In the genomic region with DNA sequence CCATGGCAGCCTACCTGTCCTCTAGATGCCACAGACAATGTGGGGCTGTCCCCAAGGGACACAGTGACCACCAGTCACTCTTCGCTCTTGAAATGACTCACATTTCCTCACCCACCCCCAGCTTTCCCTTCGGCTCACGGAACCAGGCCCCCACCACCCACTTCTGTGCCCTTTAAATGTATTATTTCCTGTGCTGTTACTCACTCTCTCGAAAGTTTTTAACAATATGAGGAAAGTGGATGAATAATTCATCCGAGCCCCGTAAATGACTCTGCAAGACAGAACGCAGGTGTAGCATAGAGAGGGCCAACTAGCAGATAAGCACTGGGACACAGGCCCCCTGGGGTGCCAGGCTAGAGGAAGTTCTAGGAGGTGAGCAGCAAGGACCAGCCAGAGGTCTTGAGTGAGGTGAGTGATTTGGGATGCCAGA, we compare ENCODE assay signal across 13 cellular contexts.
DNase-seq lines count a peak whose midpoint lies in the region; ATAC-seq and TF ChIP-seq lines count a peak whose summit lies in the region.
"Had no signal": no experiment of that assay in that cellular context is flagged by ENCODE, and none has a peak within 500 bp of the region (broad histone marks: within the 10 kb centered on the region; RNA-seq: fewer than 3 reads in every experiment).

No MANE protein-coding gene starts in this region.

- no peaks in the 10 kb centered on the region for H3K27me3 Mint-ChIP-seq in activated naive CD4-positive, alpha-beta T cell treated with anti-CD3 and anti-CD28 coated beads, Interleukin-2, amount 10 ng/mL, durations not matched to agents 7 days and 5 days
- H3K27me3 Mint-ChIP-seq in CD8-positive, alpha-beta memory T cell = peaks cover 0 to 7% of the 10 kb centered on the region in 2 donors

- intact Hi-C loops in sigmoid colon (cut with DNase I) = no loop called here

- DNase-seq in activated CD4-positive, alpha-beta T cell treated with anti-CD3 and anti-CD28 coated beads for 4 hours = peak; percentile 56 to 63
- DNase-seq in activated naive CD4-positive, alpha-beta T cell treated with anti-CD3 and anti-CD28 coated beads, Interleukin-2, amount 10 ng/mL, durations not matched to agents 7 days and 5 days = peak; percentile 22
- peak; percentile 20 to 42 (median 23) for DNase-seq in stimulated activated CD4-positive, alpha-beta T cell treated with anti-CD3 and anti-CD28 coated beads, TNF-alpha, amount 100 ng/mL, for 4 hours (ENCODE audit: low read depth in 3 of 3)
- no peak for DNase-seq in glomerular visceral epithelial cell (ENCODE audit: extremely low spot score)
- DNase-seq in CD8-positive, alpha-beta memory T cell = no peak
- DNase-seq in sigmoid colon = no peak
- DNase-seq: effector CD4-positive, alpha-beta T cell; lower lobe of right lung; NCI-H1417; NCI-H748 treated with DMSO at 0.1 percent for 48 hours; ovary had no signal

- WGBS in sigmoid colon, 2 donors = 44 to 80% methylated on average over 7 of the region's 7 CpGs

- TF ChIP-seq CTCF in sigmoid colon (IDR thresholded peaks at IDR 0.05) = no peak

- H3K36me3 Mint-ChIP-seq in activated naive CD4-positive, alpha-beta T cell treated with anti-CD3 and anti-CD28 coated beads, Interleukin-2, amount 10 ng/mL, durations not matched to agents 7 days and 5 days = no peaks in the 10 kb centered on the region
- no peaks in the 10 kb centered on the region for H3K36me3 Mint-ChIP-seq in CD8-positive, alpha-beta memory T cell

- TF ChIP-seq POLR2A in sigmoid colon (IDR thresholded peaks at IDR 0.05) = no peak

- H3K9me3 ChIP-seq in CD8-positive, alpha-beta memory T cell (ENCODE audit: low read length) = no peaks in the 10 kb centered on the region
- no peaks in the 10 kb centered on the region for H3K9me3 ChIP-seq in sigmoid colon
- H3K9me3 ChIP-seq: lower lobe of right lung, ovary had no signal

- no peaks in the 10 kb centered on the region for H3K9me3 Mint-ChIP-seq in activated naive CD4-positive, alpha-beta T cell treated with anti-CD3 and anti-CD28 coated beads, Interleukin-2, amount 10 ng/mL, durations not matched to agents 7 days and 5 days
- H3K9me3 Mint-ChIP-seq in CD8-positive, alpha-beta memory T cell = no peaks in the 10 kb centered on the region

- H3K4me3 Mint-ChIP-seq in activated naive CD4-positive, alpha-beta T cell treated with anti-CD3 and anti-CD28 coated beads, Interleukin-2, amount 10 ng/mL, durations not matched to agents 7 days and 5 days = no peak overlapping the region
- H3K4me3 Mint-ChIP-seq in CD8-positive, alpha-beta memory T cell = no peak overlapping the region

- CTCF ChIA-PET in activated naive CD4-positive, alpha-beta T cell treated with anti-CD3 and anti-CD28 coated beads, Interleukin-2, amount 10 ng/mL, durations not matched to agents 7 days and 5 days (lab: Charles Lee) = no interaction called here
- CTCF ChIA-PET in CD8-positive, alpha-beta memory T cell (lab: Charles Lee) = no interaction called here

- POLR2A ChIA-PET in CD8-positive, alpha-beta memory T cell (lab: Charles Lee) = no interaction called here

- peaks cover 29% of the 10 kb centered on the region for H3K4me1 Mint-ChIP-seq in activated naive CD4-positive, alpha-beta T cell treated with anti-CD3 and anti-CD28 coated beads, Interleukin-2, amount 10 ng/mL, durations not matched to agents 7 days and 5 days
- H3K4me1 Mint-ChIP-seq in CD8-positive, alpha-beta memory T cell = peaks cover 5 to 12% (median 9%) of the 10 kb centered on the region in 3 donors

- no peaks in the 10 kb centered on the region for H3K36me3 ChIP-seq in CD8-positive, alpha-beta memory T cell (ENCODE audit: insufficient read depth, low read length)
- H3K36me3 ChIP-seq in sigmoid colon = no peaks in the 10 kb centered on the region
- H3K36me3 ChIP-seq: lower lobe of right lung, ovary had no signal

- H3K27ac Mint-ChIP-seq in activated naive CD4-positive, alpha-beta T cell treated with anti-CD3 and anti-CD28 coated beads, Interleukin-2, amount 10 ng/mL, durations not matched to agents 7 days and 5 days = peak overlapping the region; percentile 54
- H3K27ac Mint-ChIP-seq in CD8-positive, alpha-beta memory T cell = peak overlapping the region in 3 of 8 donors; percentile 19 to 69 (median 27)

- no peak overlapping the region for H3K27ac ChIP-seq in CD8-positive, alpha-beta memory T cell (ENCODE audit: low read depth, low read length)
- H3K27ac ChIP-seq in sigmoid colon = no peak overlapping the region
- H3K27ac ChIP-seq: lower lobe of right lung, ovary had no signal

- TF ChIP-seq EP300 in sigmoid colon (IDR thresholded peaks at IDR 0.05) = no peak

- H3K4me3 ChIP-seq in CD8-positive, alpha-beta memory T cell (ENCODE audit: low read length) = no peak overlapping the region
- H3K4me3 ChIP-seq in sigmoid colon = no peak overlapping the region
- H3K4me3 ChIP-seq: lower lobe of right lung, ovary had no signal

- no peaks in the 10 kb centered on the region for H3K4me1 ChIP-seq in CD8-positive, alpha-beta memory T cell (ENCODE audit: insufficient read depth, low read length)
- H3K4me1 ChIP-seq in sigmoid colon = no peaks in the 10 kb centered on the region
- H3K4me1 ChIP-seq: lower lobe of right lung had no signal

- H3K27me3 ChIP-seq in CD8-positive, alpha-beta memory T cell (ENCODE audit: insufficient read depth, low read length, poor library complexity, severe bottlenecking) = no peaks in the 10 kb centered on the region
- H3K27me3 ChIP-seq in sigmoid colon = no peaks in the 10 kb centered on the region
- H3K27me3 ChIP-seq: ovary had no signal

- ATAC-seq in GM18907 (IDR thresholded peaks at IDR 0.05; ENCODE audit: unreplicated experiment) = peak; percentile 69
- no peak for ATAC-seq in GM18502 (IDR thresholded peaks at IDR 0.05; ENCODE audit: poor library complexity, unreplicated experiment)

Comparison
In these comparisons a context has a peak if more than half of its experiments do, and no peak if none do; other contexts are left out.
1. DNase-seq: peak in activated CD4-positive, alpha-beta T cell treated with anti-CD3 and anti-CD28 coated beads for 4 hours (2 of 2), activated naive CD4-positive, alpha-beta T cell treated with anti-CD3 and anti-CD28 coated beads, Interleukin-2, amount 10 ng/mL, durations not matched to agents 7 days and 5 days (single experiment) and stimulated activated CD4-positive, alpha-beta T cell treated with anti-CD3 and anti-CD28 coated beads, TNF-alpha, amount 100 ng/mL, for 4 hours (3 of 3); none in glomerular visceral epithelial cell (single experiment), CD8-positive, alpha-beta memory T cell (0 of 5) and sigmoid colon (single experiment).